In the genomic region with DNA sequence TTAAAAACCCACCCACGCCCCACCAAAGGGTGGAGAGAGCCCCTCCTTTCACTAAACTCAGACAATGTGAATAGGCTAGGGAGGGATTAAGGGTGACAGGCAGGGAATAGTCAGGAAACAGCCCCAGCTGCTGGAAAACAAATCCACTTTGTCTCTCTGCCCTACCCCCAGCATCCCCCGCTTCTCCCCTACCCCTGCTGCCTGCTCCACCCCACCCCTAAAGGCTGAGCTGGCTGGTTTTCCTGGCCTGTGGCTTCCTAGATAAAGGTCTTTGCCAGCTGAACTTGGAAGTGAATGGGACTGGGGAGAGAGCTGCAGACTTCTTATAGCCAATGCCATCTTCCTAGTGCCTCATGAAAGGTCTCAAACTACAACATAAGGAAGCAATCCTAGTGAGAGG, we compare ENCODE assay signal across 9 cellular contexts. TPM values are rescaled to one million over a fixed set of nuclear protein-coding genes. Genes with fewer than 3 reads are reported as not detected.
DNase-seq lines count a peak whose midpoint lies in the region; ATAC-seq and TF ChIP-seq lines count a peak whose summit lies in the region.
"Had no signal": no experiment of that assay in that cellular context is flagged by ENCODE, and none has a peak within 500 bp of the region (broad histone marks: within the 10 kb centered on the region; RNA-seq: fewer than 3 reads in every experiment).

No MANE protein-coding gene starts in this region.

- H3K27me3 Mint-ChIP-seq in WTC11 (ENCODE audit: low read depth) (no peaks in the 10 kb centered on the region; the same call in 1 of the 2 replicates), nephron (ENCODE audit: low read depth) (peaks cover 4% of the 10 kb centered on the region)

- no peaks in the 10 kb centered on the region for H3K79me2 ChIP-seq in MM.1S (ENCODE audit: low read length)

- H3K9me3 ChIP-seq in upper lobe of left lung: no peaks in the 10 kb centered on the region
- H3K9me3 ChIP-seq in MM.1S (replicated peaks; ENCODE audit: insufficient read depth, low read length): no peaks in the 10 kb centered on the region

- no peak for DNase-seq in WTC11 (ENCODE audit: low spot score)
- peak; percentile 74 for DNase-seq in foreskin melanocyte
- no peak for DNase-seq in upper lobe of left lung
- DNase-seq in lower leg skin (ENCODE audit: low spot score in 2 of 2): no peak
- no peak for DNase-seq in MM.1S
- no peak for DNase-seq in activated CD4-positive, alpha-beta T cell treated with anti-CD3 and anti-CD28 coated beads for 48 hours

- no peak overlapping the region for H3K4me2 ChIP-seq in MM.1S (ENCODE audit: low read depth, low read length)

- H2AFZ ChIP-seq in MM.1S (ENCODE audit: low read length): no peak overlapping the region

- no peak overlapping the region for H3K9ac ChIP-seq in MM.1S (ENCODE audit: low read length)

- TF ChIP-seq POLR2A in upper lobe of left lung (IDR thresholded peaks at IDR 0.05): no peak
- TF ChIP-seq POLR2A in lower leg skin (IDR thresholded peaks at IDR 0.05): no peak

- no peak for TF ChIP-seq EP300 in upper lobe of left lung (IDR thresholded peaks at IDR 0.05)

- H3K27ac ChIP-seq in upper lobe of left lung (peak overlapping the region; percentile 84 to 92 (median 88)), MM.1S (ENCODE audit: low read length) (no peak overlapping the region)

- no peaks in the 10 kb centered on the region for H3K27me3 ChIP-seq in upper lobe of left lung
- no peaks in the 10 kb centered on the region; the same call in 1 of the 2 replicates for H3K27me3 ChIP-seq in MM.1S (replicated peaks; ENCODE audit: insufficient read depth, low read length)

- H3K27ac Mint-ChIP-seq in WTC11 (peak overlapping the region; percentile 53; the same call in 1 of the 2 replicates), nephron (peak overlapping the region in 2 of 3 experiments; percentile 54 to 55)
- H3K27ac Mint-ChIP-seq: activated naive CD4-positive, alpha-beta T cell treated with anti-CD3 and anti-CD28 coated beads, Interleukin-2, amount 50 U/mL, for 72 hours had no signal

- WGBS in upper lobe of left lung, 2 donors: 62 to 65% methylated on average over 2 of the region's 2 CpGs
- 10 to 12% methylated on average over 2 of the region's 2 CpGs for WGBS in lower leg skin, 2 donors

- H3K36me3 Mint-ChIP-seq in WTC11 (no peaks in the 10 kb centered on the region), nephron (ENCODE audit: low read depth) (no peaks in the 10 kb centered on the region)
- H3K36me3 Mint-ChIP-seq: activated naive CD4-positive, alpha-beta T cell treated with anti-CD3 and anti-CD28 coated beads, Interleukin-2, amount 50 U/mL, for 72 hours; naive thymus-derived CD4-positive, alpha-beta T cell had no signal

- H3F3A ChIP-seq in MM.1S (ENCODE audit: insufficient read depth, low read length): no peaks in the 10 kb centered on the region

- H4K20me1 ChIP-seq in MM.1S (ENCODE audit: insufficient read depth, low read length): no peaks in the 10 kb centered on the region

- H3K36me3 ChIP-seq in upper lobe of left lung (peaks cover 9 to 28% (median 20%) of the 10 kb centered on the region in 4 donors), MM.1S (replicated peaks; ENCODE audit: insufficient read depth, low read length) (no peaks in the 10 kb centered on the region)

- no peak overlapping the region for H3K4me3 Mint-ChIP-seq in WTC11
- H3K4me3 Mint-ChIP-seq in nephron: no peak overlapping the region

- POLR2A ChIA-PET in WTC11 (lab: Charles Lee): interaction anchor here (0.7 to 1.6 kb wide), 3 partner anchors 19 to 119 kb away, joined by 3 to 4 read pairs (median 3); partner anchors contain the start of gene STAT3

- CTCF ChIA-PET in WTC11 (lab: Charles Lee): interaction anchor here (0.7 to 7.2 kb wide), 17 partner anchors 15 to 288 kb away, joined by 3 to 196 read pairs (median 10); partner anchors contain the start of genes CAVIN1, GHDC, KAT2A and KCNH4

- H3K4me1 Mint-ChIP-seq in WTC11 (peaks cover 26% of the 10 kb centered on the region), nephron (peaks cover 40% of the 10 kb centered on the region)

- intact Hi-C loops in lower leg skin (cut with DNase I; ENCODE audit: low total_unique reads): no loop called here

- peaks cover 75 to 96% (median 81%) of the 10 kb centered on the region in 4 donors for H3K4me1 ChIP-seq in upper lobe of left lung
- no peaks in the 10 kb centered on the region for H3K4me1 ChIP-seq in MM.1S (ENCODE audit: low read length)

- no peak for ATAC-seq in WTC11
- no peak for ATAC-seq in upper lobe of left lung (ENCODE audit: low FRiP score in 2 of 2)

- TF ChIP-seq CTCF in WTC11 (IDR thresholded peaks at IDR 0.05): no peak
- no peak for TF ChIP-seq CTCF in nephron (IDR thresholded peaks at IDR 0.05; ENCODE audit: unreplicated experiment in 3 of 3)
- TF ChIP-seq CTCF in upper lobe of left lung (IDR thresholded peaks at IDR 0.05): no peak
- no peak for TF ChIP-seq CTCF in lower leg skin (IDR thresholded peaks at IDR 0.05)
- no peak for TF ChIP-seq CTCF in MM.1S (IDR thresholded peaks at IDR 0.05; ENCODE audit: low read length)

- no peaks in the 10 kb centered on the region for H3K9me2 ChIP-seq in MM.1S (replicated peaks; ENCODE audit: insufficient read depth, low read length)

- H3K4me3 ChIP-seq in upper lobe of left lung: no peak overlapping the region
- no peak overlapping the region for H3K4me3 ChIP-seq in lower leg skin (ENCODE audit: low read depth, poor library complexity, severe bottlenecking)
- no peak overlapping the region for H3K4me3 ChIP-seq in MM.1S (ENCODE audit: low read length)

- H3K9me3 Mint-ChIP-seq in WTC11 (no peaks in the 10 kb centered on the region), nephron (no peaks in the 10 kb centered on the region)
- H3K9me3 Mint-ChIP-seq: activated naive CD4-positive, alpha-beta T cell treated with anti-CD3 and anti-CD28 coated beads, Interleukin-2, amount 50 U/mL, for 72 hours; naive thymus-derived CD4-positive, alpha-beta T cell had no signal

TF ChIP-seq in WTC11, 78 proteins besides CTCF, POLR2A, EP300 and RAD21 (continues in another document):
- no peak for TF ChIP-seq SP1 (CRISPR knock-in tag; conservative IDR thresholded peaks at IDR 0.05)
- no peak for TF ChIP-seq ATF1 (CRISPR knock-in tag; IDR thresholded peaks at IDR 0.05)
- no peak for TF ChIP-seq GTF2I (CRISPR knock-in tag; conservative IDR thresholded peaks at IDR 0.05)
- TF ChIP-seq NR3C1 (CRISPR knock-in tag; conservative IDR thresholded peaks at IDR 0.05; ENCODE audit: low read depth): no peak
- TF ChIP-seq ZSCAN18 (CRISPR knock-in tag; IDR thresholded peaks at IDR 0.05): no peak
- no peak for TF ChIP-seq NFYB (CRISPR knock-in tag; conservative IDR thresholded peaks at IDR 0.05; ENCODE audit: low read depth)
- TF ChIP-seq FOXJ3 (CRISPR knock-in tag; IDR thresholded peaks at IDR 0.05; ENCODE audit: borderline replicate concordance): no peak
- no peak for TF ChIP-seq ZNF396 (CRISPR knock-in tag; IDR thresholded peaks at IDR 0.05; ENCODE audit: borderline replicate concordance)
- no peak for TF ChIP-seq ZNF121 (CRISPR knock-in tag; IDR thresholded peaks at IDR 0.05)
- TF ChIP-seq, protein P1, sequence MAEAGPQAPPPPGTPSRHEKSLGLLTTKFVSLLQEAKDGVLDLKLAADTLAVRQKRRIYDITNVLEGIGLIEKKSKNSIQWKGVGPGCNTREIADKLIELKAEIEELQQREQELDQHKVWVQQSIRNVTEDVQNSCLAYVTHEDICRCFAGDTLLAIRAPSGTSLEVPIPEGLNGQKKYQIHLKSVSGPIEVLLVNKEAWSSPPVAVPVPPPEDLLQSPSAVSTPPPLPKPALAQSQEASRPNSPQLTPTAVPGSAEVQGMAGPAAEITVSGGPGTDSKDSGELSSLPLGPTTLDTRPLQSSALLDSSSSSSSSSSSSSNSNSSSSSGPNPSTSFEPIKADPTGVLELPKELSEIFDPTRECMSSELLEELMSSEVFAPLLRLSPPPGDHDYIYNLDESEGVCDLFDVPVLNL (CRISPR knock-in tag; IDR thresholded peaks at IDR 0.05; ENCODE audit: borderline replicate concordance, low read depth): no peak
- TF ChIP-seq, protein P2, sequence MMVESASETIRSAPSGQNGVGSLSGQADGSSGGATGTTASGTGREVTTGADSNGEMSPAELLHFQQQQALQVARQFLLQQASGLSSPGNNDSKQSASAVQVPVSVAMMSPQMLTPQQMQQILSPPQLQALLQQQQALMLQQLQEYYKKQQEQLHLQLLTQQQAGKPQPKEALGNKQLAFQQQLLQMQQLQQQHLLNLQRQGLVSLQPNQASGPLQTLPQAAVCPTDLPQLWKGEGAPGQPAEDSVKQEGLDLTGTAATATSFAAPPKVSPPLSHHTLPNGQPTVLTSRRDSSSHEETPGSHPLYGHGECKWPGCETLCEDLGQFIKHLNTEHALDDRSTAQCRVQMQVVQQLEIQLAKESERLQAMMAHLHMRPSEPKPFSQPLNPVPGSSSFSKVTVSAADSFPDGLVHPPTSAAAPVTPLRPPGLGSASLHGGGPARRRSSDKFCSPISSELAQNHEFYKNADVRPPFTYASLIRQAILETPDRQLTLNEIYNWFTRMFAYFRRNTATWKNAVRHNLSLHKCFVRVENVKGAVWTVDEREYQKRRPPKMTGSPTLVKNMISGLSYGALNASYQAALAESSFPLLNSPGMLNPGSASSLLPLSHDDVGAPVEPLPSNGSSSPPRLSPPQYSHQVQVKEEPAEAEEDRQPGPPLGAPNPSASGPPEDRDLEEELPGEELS (CRISPR knock-in tag; IDR thresholded peaks at IDR 0.05): no peak

RNA-seq across cellular contexts. Expression of gene CAVIN1, which starts 15.0 kb away (rescaled TPM):
- total RNA-seq in WTC11 (2021) (24.6 to 28.4 TPM (median 27.8 TPM) in 3 replicates), upper lobe of left lung (100 to 1,000 TPM in 5 of 6 donors, 10 to 100 TPM in 1; 89.1 to 406 (median 307) TPM), lower leg skin (100 to 1,000 TPM; 171 to 336 (median 255) TPM)

RNA-seq across cellular contexts. Expression of gene STAT3, which starts 19.8 kb away (rescaled TPM):
- total RNA-seq in WTC11 (2021) (74.4 to 98.0 TPM (median 74.9 TPM) in 3 replicates), upper lobe of left lung (100 to 1,000 TPM; 228 to 335 (median 264) TPM), lower leg skin (100 to 1,000 TPM; 109 to 149 (median 124) TPM)

RNA-seq across cellular contexts. Expression of gene ATP6V0A1, which starts 50.6 kb away (rescaled TPM):
- total RNA-seq in WTC11 (2021) (49.7 to 55.2 TPM (median 50.9 TPM) in 3 replicates), upper lobe of left lung (100 to 1,000 TPM in 3 of 6 donors, 10 to 100 TPM in 3; 68.3 to 212 (median 118) TPM), lower leg skin (10 to 100 TPM; 87.6 to 95.3 (median 91.3) TPM)
